1 cellular context compared by ENCODE assay signal in genomic region chr17:80090164-80090563, GRCh38. TPM values are rescaled to one million over a fixed set of nuclear protein-coding genes. Genes with fewer than 3 reads are reported as not detected.
"Had no signal": no experiment of that assay in that cellular context is flagged by ENCODE, and none has a peak within 500 bp of the region (broad histone marks: within the 10 kb centered on the region; RNA-seq: fewer than 3 reads in every experiment).

No MANE protein-coding gene starts in this region.

RNA-seq across cellular contexts. Expression of gene CCDC40, which starts 53.7 kb away (rescaled TPM):
- polyA plus RNA-seq: immature natural killer cell had no signal
